In genomic region chr1:84960371-84960770, GRCh38 we compare ENCODE assay signal across 1 cellular context.
TF ChIP-seq lines count a peak whose summit lies in the region.

No MANE protein-coding gene starts in this region.

TF ChIP-seq in IMR-90, 13 proteins besides CTCF, POLR2A, EP300 and RAD21 (continued from another document):
- TF ChIP-seq CEBPB (IDR thresholded peaks at IDR 0.05; ENCODE audit: low read depth, low read length) (peak; percentile 98), RCOR1 (IDR thresholded peaks at IDR 0.05; ENCODE audit: insufficient replicate concordance, low read length) (peak; percentile 17), MAFK (IDR thresholded peaks at IDR 0.05; ENCODE audit: low read depth, low read length) (no peak), MAZ (IDR thresholded peaks at IDR 0.05; ENCODE audit: borderline replicate concordance, low read depth, low read length) (no peak), CHD1 (IDR thresholded peaks at IDR 0.05; ENCODE audit: low read depth, low read length) (no peak), USF2 (IDR thresholded peaks at IDR 0.05; ENCODE audit: low read depth, low read length) (no peak)
TF ChIP-seq in IMR-90: peak in this region for 4.
